In the genomic region with DNA sequence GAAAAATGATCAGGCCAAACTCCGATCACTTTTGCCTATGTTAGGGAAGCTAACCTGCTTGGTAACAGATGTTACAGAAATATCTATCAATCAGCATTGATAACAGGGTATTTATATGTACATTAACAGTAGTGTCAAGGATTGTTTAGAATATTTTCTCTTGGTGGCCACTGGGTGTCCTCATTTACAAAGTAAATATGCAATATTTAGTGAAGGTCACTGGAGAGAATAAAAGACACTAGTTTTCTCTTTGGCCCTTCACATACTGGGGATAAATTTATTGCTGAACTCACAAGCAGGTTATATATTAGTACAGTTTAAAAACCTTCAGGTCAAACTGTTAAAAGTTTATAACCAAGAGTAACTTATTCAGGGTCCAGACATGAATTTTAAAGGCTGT, we compare ENCODE assay signal across 8 cellular contexts.
DNase-seq lines count a peak whose midpoint lies in the region; ATAC-seq and TF ChIP-seq lines count a peak whose summit lies in the region.

No MANE protein-coding gene starts in this region.

- no peaks in the 10 kb centered on the region for H3K9me3 ChIP-seq in uterus

- no peaks in the 10 kb centered on the region for H3K9me3 Mint-ChIP-seq in activated T-helper 17 cell treated with anti-CD3 and anti-CD28 coated beads, Interleukin-2, amount 50 U/mL, for 72 hours

- TF ChIP-seq POLR2A in uterus (IDR thresholded peaks at IDR 0.05), result no peak

- H3K27me3 Mint-ChIP-seq in activated T-helper 17 cell treated with anti-CD3 and anti-CD28 coated beads, Interleukin-2, amount 50 U/mL, for 72 hours, result no peaks in the 10 kb centered on the region

- no peaks in the 10 kb centered on the region for H3K36me3 ChIP-seq in uterus

- H3K4me1 ChIP-seq in uterus, result no peaks in the 10 kb centered on the region

- DNase-seq in NCI-H2227 (lab: John Stamatoyannopoulos, UW; ENCODE audit: unreplicated experiment) (peak; percentile 16), NCI-H2227 treated with DMSO at 0.1 percent for 48 hours (lab: John Stamatoyannopoulos, UW) (no peak), iris pigment epithelial cell (ENCODE audit: low read depth) (peak; percentile 51), uterus (no peak)

- peak; percentile 24 to 44 (median 30) for TF ChIP-seq CTCF in uterus (IDR thresholded peaks at IDR 0.05)

- H3K27me3 ChIP-seq in uterus, result no peaks in the 10 kb centered on the region

- ATAC-seq in HG03565 (IDR thresholded peaks at IDR 0.05; ENCODE audit: unreplicated experiment) (peak; percentile 69), HG03469 (IDR thresholded peaks at IDR 0.05; ENCODE audit: unreplicated experiment) (no peak), GM21360 (IDR thresholded peaks at IDR 0.05; ENCODE audit: unreplicated experiment) (no peak)
- peak; percentile 44 for ATAC-seq in activated T-helper 17 cell treated with anti-CD3 and anti-CD28 coated beads, Interleukin-2, amount 50 U/mL, for 72 hours (replicated peaks)

- H3K4me3 Mint-ChIP-seq in activated T-helper 17 cell treated with anti-CD3 and anti-CD28 coated beads, Interleukin-2, amount 50 U/mL, for 72 hours, result no peak overlapping the region

- no peaks in the 10 kb centered on the region for H3K36me3 Mint-ChIP-seq in activated T-helper 17 cell treated with anti-CD3 and anti-CD28 coated beads, Interleukin-2, amount 50 U/mL, for 72 hours (ENCODE audit: low read depth)

- H3K4me1 Mint-ChIP-seq in activated T-helper 17 cell treated with anti-CD3 and anti-CD28 coated beads, Interleukin-2, amount 50 U/mL, for 72 hours, result peaks cover 4% of the 10 kb centered on the region

- H3K4me3 ChIP-seq in uterus, result no peak overlapping the region

- intact Hi-C loops in uterus (cut with DNase I; ENCODE audit: low total_unique reads), result no loop called here

- H3K27ac ChIP-seq in uterus, result no peak overlapping the region

- peak overlapping the region; percentile 52 for H3K27ac Mint-ChIP-seq in activated T-helper 17 cell treated with anti-CD3 and anti-CD28 coated beads, Interleukin-2, amount 50 U/mL, for 72 hours

Comparison
In these comparisons a context has a peak if more than half of its experiments do, and no peak if none do; other contexts are left out.
1. DNase-seq: peak in NCI-H2227 (single experiment) and iris pigment epithelial cell (single experiment); none in NCI-H2227 treated with DMSO at 0.1 percent for 48 hours (single experiment) and uterus (0 of 2).
2. ATAC-seq: peak in HG03565 (single experiment) and activated T-helper 17 cell treated with anti-CD3 and anti-CD28 coated beads, Interleukin-2, amount 50 U/mL, for 72 hours (single experiment); none in HG03469 (single experiment) and GM21360 (single experiment).